In genomic region chr19:51460164-51460992, GRCh38 we compare ENCODE assay signal across 10 cellular contexts. TPM values are rescaled to one million over a fixed set of nuclear protein-coding genes. Genes with fewer than 3 reads are reported as not detected.
DNase-seq lines count a peak whose midpoint lies in the region; ATAC-seq and TF ChIP-seq lines count a peak whose summit lies in the region.
"Had no signal": no experiment of that assay in that cellular context is flagged by ENCODE, and none has a peak within 500 bp of the region (broad histone marks: within the 10 kb centered on the region; RNA-seq: fewer than 3 reads in every experiment).

No MANE protein-coding gene starts in this region.

- H3K4me3 Mint-ChIP-seq in Calu3 (ENCODE audit: low read depth, unreplicated experiment) (no peak overlapping the region), natural killer cell (no peak overlapping the region)

- TF ChIP-seq CTCF in DOHH2 (IDR thresholded peaks at IDR 0.05; ENCODE audit: low read depth, low read length, poor library complexity, severe bottlenecking) (no peak), osteoblast (IDR thresholded peaks at IDR 0.05; ENCODE audit: extremely low read depth, low read depth, low read length) (no peak), Calu3 (IDR thresholded peaks at IDR 0.05; ENCODE audit: unreplicated experiment) (no peak), natural killer cell (IDR thresholded peaks at IDR 0.05) (no peak)

- peak overlapping the region; percentile 51 for H3K4me2 ChIP-seq in DOHH2 (ENCODE audit: low read length)
- peak overlapping the region; percentile 53 for H3K4me2 ChIP-seq in osteoblast (ENCODE audit: insufficient read depth, low read length)

- H3K9me3 ChIP-seq in DOHH2 (ENCODE audit: control insufficient read depth, insufficient read depth, low read length): no peaks in the 10 kb centered on the region
- H3K9me3 ChIP-seq in osteoblast (ENCODE audit: low read depth, low read length): no peaks in the 10 kb centered on the region

- ATAC-seq in natural killer cell: no peak

- H3K9me2 ChIP-seq in DOHH2 (replicated peaks; ENCODE audit: control insufficient read depth, low read length): no peaks in the 10 kb centered on the region

- no peaks in the 10 kb centered on the region for H3K27me3 ChIP-seq in DOHH2 (ENCODE audit: control insufficient read depth, low read length)
- H3K27me3 ChIP-seq in osteoblast (ENCODE audit: insufficient read depth, low read length): peaks cover 11% of the 10 kb centered on the region

- H3K27me3 Mint-ChIP-seq in Calu3 (ENCODE audit: unreplicated experiment) (peaks cover 64% of the 10 kb centered on the region), natural killer cell (ENCODE audit: low read depth in 2 of 2) (peaks cover 12 to 29% of the 10 kb centered on the region in 2 donors)

- H4K20me1 ChIP-seq in DOHH2 (ENCODE audit: control insufficient read depth, insufficient read depth, low read depth, low read length) (no peaks in the 10 kb centered on the region), osteoblast (ENCODE audit: insufficient read depth, low read length) (no peaks in the 10 kb centered on the region)

- H3K4me1 ChIP-seq in DOHH2 (ENCODE audit: control insufficient read depth, low read length) (peaks cover 5% of the 10 kb centered on the region; the same call in 1 of the 2 replicates), osteoblast (ENCODE audit: insufficient read depth, low read length) (no peaks in the 10 kb centered on the region)

- H3K4me3 ChIP-seq in DOHH2 (ENCODE audit: low read length) (peak overlapping the region; percentile 54), osteoblast (ENCODE audit: insufficient read depth, low read length) (peak overlapping the region; percentile 61)

- intact Hi-C loops in Calu3 (cut with micrococcal nuclease; ENCODE audit: unreplicated experiment): no loop called here
- intact Hi-C loops in natural killer cell (cut with micrococcal nuclease): no loop called here

- H3F3A ChIP-seq in DOHH2 (ENCODE audit: control insufficient read depth, insufficient read depth): no peaks in the 10 kb centered on the region

- no peak overlapping the region for H3K27ac Mint-ChIP-seq in Calu3 (ENCODE audit: unreplicated experiment)
- H3K27ac Mint-ChIP-seq in natural killer cell: peak overlapping the region in 1 of 2 donors; percentile 13

- H3K27ac ChIP-seq in DOHH2 (ENCODE audit: low read depth, low read length): no peak overlapping the region
- H3K27ac ChIP-seq in cingulate gyrus (ENCODE audit: low read depth, low read length): peak overlapping the region; percentile 10
- no peak overlapping the region for H3K27ac ChIP-seq in osteoblast (ENCODE audit: low read depth, low read length)

- H3K9me3 Mint-ChIP-seq in Calu3 (ENCODE audit: low read depth, unreplicated experiment): no peaks in the 10 kb centered on the region
- H3K9me3 Mint-ChIP-seq in natural killer cell: no peaks in the 10 kb centered on the region

- H3K36me3 ChIP-seq in DOHH2 (ENCODE audit: control insufficient read depth, low read length): no peaks in the 10 kb centered on the region
- no peaks in the 10 kb centered on the region for H3K36me3 ChIP-seq in osteoblast (ENCODE audit: insufficient read depth, low read length)

- H3K36me3 Mint-ChIP-seq in Calu3 (ENCODE audit: insufficient read depth, unreplicated experiment) (no peaks in the 10 kb centered on the region), natural killer cell (no peaks in the 10 kb centered on the region)

- CTCF ChIA-PET in Calu3 (lab: Charles Lee): interaction anchor here (0.6 kb wide), 1 partner anchor 209 kb away, joined by 8 read pairs; no protein-coding TSS in a partner anchor

- BruUV-seq in Calu3 (replicated peaks; lab: Mats Ljungman, UMichigan): no TSS peak

- H3K79me2 ChIP-seq in DOHH2 (ENCODE audit: control insufficient read depth, low read length) (no peaks in the 10 kb centered on the region), osteoblast (ENCODE audit: insufficient read depth, low read length) (no peaks in the 10 kb centered on the region)

- H2AFZ ChIP-seq in osteoblast (ENCODE audit: low read length): peak overlapping the region; percentile 62

- H3K4me1 Mint-ChIP-seq in Calu3 (ENCODE audit: low read depth, unreplicated experiment) (no peaks in the 10 kb centered on the region), natural killer cell (peaks cover 0 to 30% of the 10 kb centered on the region in 2 donors)

- peak; percentile 20 for DNase-seq in M059J (ENCODE audit: low read depth)
- DNase-seq in osteoblast (ENCODE audit: insufficient read length, low spot score, missing footprints): peak; percentile 69
- DNase-seq in DMS114 treated with DMSO at 0.1 percent for 48 hours (lab: John Stamatoyannopoulos, UW; ENCODE audit: unreplicated experiment): no peak
- no peak for DNase-seq in GM19238 (ENCODE audit: insufficient read length, low spot score)
- DNase-seq in Calu3: no peak
- no peak for DNase-seq in natural killer cell
- DNase-seq: activated CD8-positive, alpha-beta memory T cell treated with anti-CD3 and anti-CD28 coated beads, Interleukin-2, amount 50 U/mL, for 48 hours; NCI-H345 had no signal

RNA-seq across cellular contexts. Expression of gene SIGLEC8, which starts 2.1 kb away (rescaled TPM):
- total RNA-seq in M059J (2014; rRNA removed; shearing (Covaris generic)): not detected in 2 replicates
- not detected in 2 replicates for total RNA-seq in osteoblast
- total RNA-seq in Calu3 (2022): not detected in 2 replicates
- not detected for total RNA-seq in natural killer cell

RNA-seq across cellular contexts. Expression of gene CEACAM18, which starts 18.0 kb away (rescaled TPM):
- total RNA-seq in M059J (2014; rRNA removed; shearing (Covaris generic)): not detected in 2 replicates
- total RNA-seq in osteoblast: not detected in 2 replicates
- not detected in 2 replicates for total RNA-seq in Calu3 (2022)
- not detected for total RNA-seq in natural killer cell

RNA-seq across cellular contexts. Expression of gene SIGLEC12, which starts 41.2 kb away (rescaled TPM):
- not detected in 2 replicates for total RNA-seq in M059J (2014; rRNA removed; shearing (Covaris generic))
- under 0.01 TPM in 1 of 2 replicates, not detected in the other for total RNA-seq in osteoblast
- total RNA-seq in Calu3 (2022): not detected in 2 replicates
- under 1 TPM in 2 of 3 donors, not detected in 1; 0.50 to 0.57 TPM for total RNA-seq in natural killer cell

RNA-seq across cellular contexts. Expression of gene SIGLEC10, which starts 42.9 kb away (rescaled TPM):
- total RNA-seq in M059J (2014; rRNA removed; shearing (Covaris generic)): not detected in 2 replicates
- total RNA-seq in osteoblast (not detected in 2 replicates), Calu3 (2022) (not detected in 2 replicates), natural killer cell (10 to 100 TPM in 1 of 3 donors, 1 to 10 TPM in 2; 1.7 to 28.9 (median 6.6) TPM)

Comparison
In these comparisons a context has a peak if more than half of its experiments do, and no peak if none do; other contexts are left out.
1. DNase-seq: peak in M059J (single experiment) and osteoblast (single experiment); none in DMS114 treated with DMSO at 0.1 percent for 48 hours (single experiment), GM19238 (single experiment), Calu3 (single experiment) and natural killer cell (single experiment).